Comparison of ENCODE assay signal across 24 cellular contexts in the genomic region with DNA sequence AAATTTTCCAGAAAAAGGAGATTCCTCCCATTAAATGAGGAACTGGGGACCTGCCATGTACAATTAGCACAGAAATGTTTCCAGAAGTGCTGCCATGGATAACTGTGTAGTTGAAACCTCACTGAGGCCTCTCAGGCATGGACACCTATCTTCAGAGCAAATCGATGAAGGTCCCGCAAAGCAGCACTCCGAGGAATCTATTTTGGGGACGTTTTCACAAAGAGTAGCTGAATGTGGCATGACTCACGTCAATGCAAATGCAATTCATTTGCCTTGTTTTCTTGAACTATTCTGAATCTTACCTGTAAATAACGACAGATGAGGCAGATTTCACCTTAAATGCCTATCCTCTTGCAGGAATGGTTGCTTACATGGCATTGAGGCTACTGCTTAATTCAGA.
"Had no signal": no experiment of that assay in that cellular context is flagged by ENCODE, and none has a peak within 500 bp of the region (broad histone marks: within the 10 kb centered on the region; RNA-seq: fewer than 3 reads in every experiment).

No MANE protein-coding gene starts in this region.

- H3K27ac ChIP-seq: WERI-Rb-1 had no signal

- ATAC-seq: activated CD8-positive, alpha-beta memory T cell treated with anti-CD3 and anti-CD28 coated beads, Interleukin-2, amount 10 ng/mL, durations not matched to agents 7 days and 5 days; activated naive CD8-positive, alpha-beta T cell treated with anti-CD3 and anti-CD28 coated beads, Interleukin-2, amount 50 U/mL, for 24 hours had no signal

- DNase-seq: activated CD4-positive, alpha-beta memory T cell treated with anti-CD3 and anti-CD28 coated beads, Interleukin-2, amount 10 ng/mL, durations not matched to agents 7 days and 5 days; activated CD4-positive, alpha-beta T cell treated with anti-CD3 and anti-CD28 coated beads for 1 hour; activated CD4-positive, alpha-beta T cell treated with anti-CD3 and anti-CD28 coated beads for 48 hours; activated CD4-positive, CD25-positive, alpha-beta regulatory T cell; activated CD8-positive, alpha-beta memory T cell treated with anti-CD3 and anti-CD28 coated beads for 24 hours; activated CD8-positive, alpha-beta memory T cell treated with anti-CD3 and anti-CD28 coated beads, Interleukin-2, amount 10 ng/mL, durations not matched to agents 7 days and 5 days; activated CD8-positive, alpha-beta memory T cell treated with anti-CD3 and anti-CD28 coated beads, Interleukin-2, amount 50 U/mL, for 48 hours; activated effector memory CD4-positive, alpha-beta T cell treated with Interleukin-2 at 50 U/mL for 16 hours; activated naive CD4-positive, alpha-beta T cell treated with anti-CD3 and anti-CD28 coated beads, Interleukin-2, amount 10 ng/mL, durations not matched to agents 7 days and 5 days; activated naive CD8-positive, alpha-beta T cell treated with anti-CD3 and anti-CD28 coated beads, Interleukin-2, amount 50 U/mL, for 24 hours; activated T-cell treated with anti-CD3 and anti-CD28 coated beads, Interleukin-2, amount 50 U/mL, for 48 hours; anterior cingulate cortex; central memory CD4-positive, alpha-beta T cell; NCI-H1105; NCI-H1417 treated with DMSO at 0.1 percent for 48 hours; NCI-H1930; NCI-H2081 treated with DMSO at 0.1 percent for 48 hours; NCI-H345; NCI-H524 treated with DMSO at 0.1 percent for 48 hours; NK-92 treated with Interleukin-12 subunit alpha and Interleukin-12 subunit beta, amount 100 ng/mL, for 24 hours; OCI-M1; Right ventricle myocardium superior; T1000; WERI-Rb-1 had no signal
